In genomic region chr2:129827251-129827894, GRCh38 we compare ENCODE assay signal across 1 cellular context.
TF ChIP-seq lines count a peak whose summit lies in the region.

No MANE protein-coding gene starts in this region.

TF ChIP-seq in K562, 482 proteins besides CTCF, POLR2A, EP300 and RAD21:
- TF ChIP-seq CTCFL (IDR thresholded peaks at IDR 0.05; ENCODE audit: borderline replicate concordance, insufficient read depth, low read depth, low read length, poor library complexity, severe bottlenecking) (peak; percentile 74), ZNF263 (CRISPR knock-in tag; IDR thresholded peaks at IDR 0.05; ENCODE audit: borderline replicate concordance) (peak; percentile 85), TARDBP (IDR thresholded peaks at IDR 0.05) (no peak), NRF1 (conservative IDR thresholded peaks at IDR 0.05 in 1 of 2, IDR thresholded peaks at IDR 0.05 in 1 of 2) (peak in 1 of 2 experiments; percentile 22; a peak in 1 of 4 replicates), RBM34 (IDR thresholded peaks at IDR 0.05; ENCODE audit: borderline replicate concordance, insufficient read depth, low read length) (no peak), UBTF (IDR thresholded peaks at IDR 0.05; ENCODE audit: borderline replicate concordance in 1 of 2, low read depth in 2 of 2, low read length in 2 of 2) (0 out of 4 replicates have a peak, but pooled peaks of 1 of the 2 experiments have one; percentile 37)
- TF ChIP-seq, protein P1, sequence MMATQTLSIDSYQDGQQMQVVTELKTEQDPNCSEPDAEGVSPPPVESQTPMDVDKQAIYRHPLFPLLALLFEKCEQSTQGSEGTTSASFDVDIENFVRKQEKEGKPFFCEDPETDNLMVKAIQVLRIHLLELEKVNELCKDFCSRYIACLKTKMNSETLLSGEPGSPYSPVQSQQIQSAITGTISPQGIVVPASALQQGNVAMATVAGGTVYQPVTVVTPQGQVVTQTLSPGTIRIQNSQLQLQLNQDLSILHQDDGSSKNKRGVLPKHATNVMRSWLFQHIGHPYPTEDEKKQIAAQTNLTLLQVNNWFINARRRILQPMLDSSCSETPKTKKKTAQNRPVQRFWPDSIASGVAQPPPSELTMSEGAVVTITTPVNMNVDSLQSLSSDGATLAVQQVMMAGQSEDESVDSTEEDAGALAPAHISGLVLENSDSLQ (IDR thresholded peaks at IDR 0.05): no peak
